ENCODE assay signal across 9 cellular contexts in genomic region chr17:15456972-15457722, GRCh38. TPM values are rescaled to one million over a fixed set of nuclear protein-coding genes. Genes with fewer than 3 reads are reported as not detected.
DNase-seq lines count a peak whose midpoint lies in the region; ATAC-seq, FAIRE-seq and TF ChIP-seq lines count a peak whose summit lies in the region.
"Had no signal": no experiment of that assay in that cellular context is flagged by ENCODE, and none has a peak within 500 bp of the region (broad histone marks: within the 10 kb centered on the region; RNA-seq: fewer than 3 reads in every experiment).

No MANE protein-coding gene starts in this region.

- H3K27me3 Mint-ChIP-seq in astrocyte (ENCODE audit: low read depth, unreplicated experiment): no peaks in the 10 kb centered on the region

- no peaks in the 10 kb centered on the region for H4K20me1 ChIP-seq in astrocyte (ENCODE audit: insufficient read depth, low read length)

- H3K27ac ChIP-seq in astrocyte (ENCODE audit: low read depth, low read length) (peak overlapping the region; percentile 52), skin epidermis (peak overlapping the region in 19 of 21 experiments; percentile 23 to 88 (median 70))

- peaks cover 15% of the 10 kb centered on the region for H3K4me1 Mint-ChIP-seq in astrocyte (ENCODE audit: low read depth, unreplicated experiment)

- H3K9ac ChIP-seq in astrocyte (ENCODE audit: low read length): peak overlapping the region; percentile 55

- peaks cover 14% of the 10 kb centered on the region for H3K36me3 Mint-ChIP-seq in astrocyte (ENCODE audit: low read depth, unreplicated experiment)

- FAIRE-seq in astrocyte (lab: Jason Lieb, UNC): peak; percentile 94

- ATAC-seq in GM19324 (IDR thresholded peaks at IDR 0.05; ENCODE audit: low FRiP score, unreplicated experiment): no peak
- ATAC-seq in stimulated activated naive CD8-positive, alpha-beta T cell treated with anti-CD3 and anti-CD28 coated beads, Interleukin-15, Interleukin-2, amounts not matched to agents 100 U/mL and 50 U/mL, for 24 hours: no peak
- no peak for ATAC-seq in HG02623 (IDR thresholded peaks at IDR 0.05; ENCODE audit: unreplicated experiment)
- ATAC-seq in HG03432 (IDR thresholded peaks at IDR 0.05; ENCODE audit: unreplicated experiment): no peak

- DNase-seq in H4 (ENCODE audit: low spot score) (peak; percentile 91), astrocyte (ENCODE audit: low read depth) (peak; percentile 83), hypothalamus (lab: John Stamatoyannopoulos, UW) (peak in 42 of 51 donors; percentile 22 to 88 (median 64))
- DNase-seq in stimulated activated naive CD8-positive, alpha-beta T cell treated with anti-CD3 and anti-CD28 coated beads, Interleukin-15, Interleukin-2, amounts not matched to agents 100 U/mL and 50 U/mL, for 24 hours: no peak
- DNase-seq: activated effector memory CD4-positive, alpha-beta T cell treated with anti-CD3 and anti-CD28 coated beads, Interleukin-2, amount 50 U/mL, for 16 hours had no signal

- H3K36me3 ChIP-seq in astrocyte (ENCODE audit: insufficient read depth, low read length): peaks cover under 1% of the 10 kb centered on the region

- H3K9me3 ChIP-seq in astrocyte (ENCODE audit: insufficient read depth, low read depth, low read length): no peaks in the 10 kb centered on the region

- no peaks in the 10 kb centered on the region for H3K27me3 ChIP-seq in astrocyte (ENCODE audit: insufficient read depth, low read length)

- H3K79me2 ChIP-seq in astrocyte (ENCODE audit: insufficient read depth, low read length): no peaks in the 10 kb centered on the region

- H2AFZ ChIP-seq in astrocyte (ENCODE audit: low read depth, low read length): peak overlapping the region; percentile 16

- peaks cover 22% of the 10 kb centered on the region for H3K4me1 ChIP-seq in astrocyte (ENCODE audit: insufficient read depth, low read length)

- H3K4me3 ChIP-seq in astrocyte (ENCODE audit: insufficient read depth, low read depth, low read length) (peak overlapping the region; percentile 35), skin epidermis (no peak overlapping the region)

- H3K4me2 ChIP-seq in astrocyte (ENCODE audit: low read length): peak overlapping the region; percentile 73

- TF ChIP-seq CTCF in astrocyte (IDR thresholded peaks at IDR 0.05; ENCODE audit: insufficient read depth, low read depth, low read length): peak; percentile 31

- H3K9me3 Mint-ChIP-seq in astrocyte (ENCODE audit: unreplicated experiment): peaks cover 11% of the 10 kb centered on the region

- H3K4me3 Mint-ChIP-seq in astrocyte (ENCODE audit: unreplicated experiment): peak overlapping the region; percentile 22

- H3K27ac Mint-ChIP-seq in astrocyte (ENCODE audit: unreplicated experiment): peak overlapping the region; percentile 81

RNA-seq across cellular contexts. Expression of gene CDRT4, which starts 10.3 kb away (rescaled TPM):
- total RNA-seq in H4 (2014; rRNA removed; shearing (Covaris generic)): 2.4 TPM in 1 of 2 replicates, not detected in the other
- 6.2 and 8.8 TPM in 2 replicates for total RNA-seq in astrocyte
